15 cellular contexts compared by ENCODE assay signal in genomic region chr7:69399038-69399800, GRCh38.
DNase-seq lines count a peak whose midpoint lies in the region; ATAC-seq, FAIRE-seq and TF ChIP-seq lines count a peak whose summit lies in the region.
"Had no signal": no experiment of that assay in that cellular context is flagged by ENCODE, and none has a peak within 500 bp of the region (broad histone marks: within the 10 kb centered on the region; RNA-seq: fewer than 3 reads in every experiment).

No MANE protein-coding gene starts in this region.

- H3K36me3 Mint-ChIP-seq in neural progenitor cell, result no peaks in the 10 kb centered on the region
- no peaks in the 10 kb centered on the region for H3K36me3 Mint-ChIP-seq in activated naive CD4-positive, alpha-beta T cell treated with anti-CD3 and anti-CD28 coated beads, Interleukin-2, amount 50 U/mL, for 72 hours
- H3K36me3 Mint-ChIP-seq: activated naive CD8-positive, alpha-beta T cell treated with anti-CD3 and anti-CD28 coated beads for 36 hours had no signal

- H2BK5ac ChIP-seq in H1 (ENCODE audit: low read depth, low read length), result no peak overlapping the region

- TF ChIP-seq CTCF in H1 (IDR thresholded peaks at IDR 0.05; ENCODE audit: control extremely low read depth in 1 of 3, insufficient read depth in 1 of 3, low read depth in 1 of 3, low read length in 3 of 3) (no peak), neural progenitor cell (IDR thresholded peaks at IDR 0.05) (no peak)

- H3F3A ChIP-seq in neural progenitor cell (ENCODE audit: low read depth), result peaks cover 6% of the 10 kb centered on the region

- peak; percentile 19 for FAIRE-seq in H1 (lab: Jason Lieb, UNC)

- H3K4me3 ChIP-seq in H1 (ENCODE audit: extremely low read depth in 1 of 4, insufficient read depth in 2 of 4, low read depth in 3 of 4, low read length in 4 of 4) (no peak overlapping the region), neural progenitor cell (no peak overlapping the region)
- H3K4me3 ChIP-seq: heart left ventricle, transverse colon had no signal

- 59% methylated on average over 3 of the region's 3 CpGs; no CpG with 5 or more reads in 1 of the 2 experiments for WGBS in H1 (ENCODE audit: extremely low coverage in 1 of 2, insufficient coverage in 1 of 2, insufficient read length in 1 of 2, insufficient replicate concordance in 2 of 2, low coverage in 1 of 2, low lambda C conversion rate in 2 of 2, missing lambda C conversion rate in 1 of 2), 2 experiments

- H3K14ac ChIP-seq in H1 (ENCODE audit: insufficient read length), result no peak overlapping the region

- no peak overlapping the region for H2BK20ac ChIP-seq in H1 (ENCODE audit: low read length)

- H3K4me2 ChIP-seq in H1 (ENCODE audit: insufficient read depth in 1 of 2, low read depth in 2 of 2, low read length in 2 of 2) (peak overlapping the region in 1 of 2 experiments; percentile 5; a peak in 1 of 4 replicates), neural progenitor cell (no peak overlapping the region)

- H3K36me3 ChIP-seq in H1 (ENCODE audit: control insufficient read depth in 2 of 4, insufficient read depth in 4 of 4, low read length in 3 of 4), result no peaks in the 10 kb centered on the region
- H3K36me3 ChIP-seq in neural progenitor cell, result no peaks in the 10 kb centered on the region
- H3K36me3 ChIP-seq: heart left ventricle, transverse colon had no signal

- no peak overlapping the region for H4K8ac ChIP-seq in H1 (ENCODE audit: extremely low read depth, insufficient read depth, low read length)

- H3K27ac Mint-ChIP-seq in neural progenitor cell, result no peak overlapping the region
- no peak overlapping the region for H3K27ac Mint-ChIP-seq in activated naive CD4-positive, alpha-beta T cell treated with anti-CD3 and anti-CD28 coated beads, Interleukin-2, amount 50 U/mL, for 72 hours
- H3K27ac Mint-ChIP-seq: activated CD8-positive, alpha-beta T cell treated with anti-CD3 and anti-CD28 coated beads for 36 hours; activated naive CD8-positive, alpha-beta T cell treated with anti-CD3 and anti-CD28 coated beads for 36 hours; CD4-positive, alpha-beta T cell had no signal

- POLR2A ChIA-PET in H1 (lab: Charles Lee; ENCODE audit: partially characterized antibody), result no interaction called here

- H3K27ac ChIP-seq in H1 (ENCODE audit: low read depth, low read length), result no peak overlapping the region
- no peak overlapping the region for H3K27ac ChIP-seq in neural progenitor cell
- H3K27ac ChIP-seq: heart left ventricle, transverse colon had no signal

- no peaks in the 10 kb centered on the region for H3K27me3 Mint-ChIP-seq in neural progenitor cell (ENCODE audit: insufficient read depth, low read depth)
- H3K27me3 Mint-ChIP-seq: activated naive CD8-positive, alpha-beta T cell treated with anti-CD3 and anti-CD28 coated beads for 36 hours; CD4-positive, alpha-beta T cell had no signal

- no peak overlapping the region for H3K4ac ChIP-seq in H1 (replicated peaks; ENCODE audit: insufficient read length, low read depth, low read length)

- peaks cover 0 to 8% (median 4%) of the 10 kb centered on the region in 4 experiments; a peak in 3 of 7 replicates for H3K4me1 ChIP-seq in H1 (replicated peaks in 1 of 4; ENCODE audit: control insufficient read depth in 3 of 4, insufficient read depth in 4 of 4, low read length in 3 of 4)
- peaks cover 5% of the 10 kb centered on the region for H3K4me1 ChIP-seq in neural progenitor cell
- H3K4me1 ChIP-seq: heart left ventricle, transverse colon had no signal

- H3K18ac ChIP-seq in H1 (ENCODE audit: extremely low read depth, low read length), result peak overlapping the region; percentile 32; the same call in 1 of the 2 replicates

- H4K91ac ChIP-seq in H1 (replicated peaks; ENCODE audit: insufficient read length, low read length), result no peak overlapping the region

- H3K4me3 Mint-ChIP-seq in neural progenitor cell, result no peak overlapping the region
- H3K4me3 Mint-ChIP-seq: activated CD8-positive, alpha-beta T cell treated with anti-CD3 and anti-CD28 coated beads for 36 hours; activated naive CD8-positive, alpha-beta T cell treated with anti-CD3 and anti-CD28 coated beads for 36 hours; CD4-positive, alpha-beta T cell had no signal

- no peaks in the 10 kb centered on the region for H3K23me2 ChIP-seq in H1 (ENCODE audit: low read depth, low read length)

- no peak for TF ChIP-seq POLR2A in H1 (IDR thresholded peaks at IDR 0.05; ENCODE audit: control extremely low read depth in 1 of 2, low read depth in 2 of 2, low read length in 2 of 2)

- H2BK120ac ChIP-seq in H1 (replicated peaks; ENCODE audit: low read depth, low read length), result no peak overlapping the region

- DNase-seq in Ammon's horn (ENCODE audit: low spot score) (peak; percentile 85), MV-4-11 (lab: John Stamatoyannopoulos, UW) (peak; percentile 21), H1 (ENCODE audit: low read depth in 1 of 2, low spot score in 2 of 2) (peak in 1 of 2 experiments; percentile 19), neural progenitor cell (ENCODE audit: low spot score) (peak; percentile 22), NCI-H446 (lab: John Stamatoyannopoulos, UW) (no peak), GDM1 (lab: John Stamatoyannopoulos, UW) (no peak)
- no peak for DNase-seq in activated naive CD4-positive, alpha-beta T cell treated with anti-CD3 and anti-CD28 coated beads, Interleukin-2, amount 50 U/mL, for 72 hours (ENCODE audit: low spot score in 2 of 2)
- DNase-seq: activated CD8-positive, alpha-beta T cell treated with anti-CD3 and anti-CD28 coated beads for 36 hours; activated naive CD8-positive, alpha-beta T cell treated with anti-CD3 and anti-CD28 coated beads for 36 hours; CD4-positive, alpha-beta T cell; effector CD4-positive, alpha-beta T cell; heart left ventricle; retina; transverse colon had no signal

- H2BK15ac ChIP-seq in H1 (ENCODE audit: low read length), result no peak overlapping the region

- peaks cover 13% of the 10 kb centered on the region for H3K4me1 Mint-ChIP-seq in neural progenitor cell
- H3K4me1 Mint-ChIP-seq: activated naive CD8-positive, alpha-beta T cell treated with anti-CD3 and anti-CD28 coated beads for 36 hours had no signal

- no peaks in the 10 kb centered on the region for H3K9me3 ChIP-seq in H1 (ENCODE audit: insufficient read depth in 2 of 2, low read depth in 1 of 2, low read length in 1 of 2)
- H3K9me3 ChIP-seq in neural progenitor cell (ENCODE audit: low read depth), result no peaks in the 10 kb centered on the region
- H3K9me3 ChIP-seq: transverse colon had no signal

- H2AK5ac ChIP-seq in H1 (ENCODE audit: low read depth, low read length), result no peak overlapping the region

- H3K79me2 ChIP-seq in H1 (ENCODE audit: control insufficient read depth in 1 of 2, insufficient read depth in 2 of 2, low read length in 2 of 2) (no peaks in the 10 kb centered on the region), neural progenitor cell (ENCODE audit: low read depth) (no peaks in the 10 kb centered on the region)

- no peak overlapping the region for H2AFZ ChIP-seq in H1 (ENCODE audit: low read length)
- H2AFZ ChIP-seq in neural progenitor cell (replicated peaks), result no peak overlapping the region

- no peak overlapping the region for H3K56ac ChIP-seq in H1 (replicated peaks; ENCODE audit: insufficient read length, low read depth, low read length)

- H3K79me1 ChIP-seq in H1 (ENCODE audit: low read depth, low read length), result no peaks in the 10 kb centered on the region

- CTCF ChIA-PET in H1 (lab: Charles Lee; ENCODE audit: partially characterized antibody), result interaction anchor here (0.8 to 1.6 kb wide), 4 partner anchors 8 to 188 kb away, joined by 3 read pairs; no protein-coding TSS in a partner anchor

- ATAC-seq in HG03469 (IDR thresholded peaks at IDR 0.05; ENCODE audit: unreplicated experiment), result no peak
- ATAC-seq in activated naive CD4-positive, alpha-beta T cell treated with anti-CD3 and anti-CD28 coated beads, Interleukin-2, amount 50 U/mL, for 72 hours, result no peak
- ATAC-seq: activated CD8-positive, alpha-beta T cell treated with anti-CD3 and anti-CD28 coated beads for 36 hours had no signal

- H4K5ac ChIP-seq in H1 (ENCODE audit: insufficient read length, low read depth, low read length), result no peak overlapping the region

- no peak for TF ChIP-seq EP300 in H1 (IDR thresholded peaks at IDR 0.05; ENCODE audit: borderline replicate concordance in 1 of 2, low read depth in 2 of 2, low read length in 2 of 2)

- H3K27me3 ChIP-seq in H1 (replicated peaks in 1 of 4; ENCODE audit: control insufficient read depth in 3 of 4, extremely low read depth in 1 of 4, insufficient read depth in 3 of 4, low read length in 3 of 4) (no peaks in the 10 kb centered on the region; a peak in 1 of 7 replicates), neural progenitor cell (no peaks in the 10 kb centered on the region)
- H3K27me3 ChIP-seq: heart left ventricle, transverse colon had no signal

- H3K9me3 Mint-ChIP-seq in neural progenitor cell, result peaks cover 16% of the 10 kb centered on the region
- H3K9me3 Mint-ChIP-seq in activated naive CD4-positive, alpha-beta T cell treated with anti-CD3 and anti-CD28 coated beads, Interleukin-2, amount 50 U/mL, for 72 hours, result no peaks in the 10 kb centered on the region
- H3K9me3 Mint-ChIP-seq: activated CD8-positive, alpha-beta T cell treated with anti-CD3 and anti-CD28 coated beads for 36 hours; activated naive CD8-positive, alpha-beta T cell treated with anti-CD3 and anti-CD28 coated beads for 36 hours; CD4-positive, alpha-beta T cell had no signal

- no peak overlapping the region for H2BK12ac ChIP-seq in H1 (ENCODE audit: low read depth, low read length)

- H3K23ac ChIP-seq in H1 (ENCODE audit: insufficient read length), result no peak overlapping the region

- TF ChIP-seq RAD21 in H1 (IDR thresholded peaks at IDR 0.05 in 1 of 2, conservative IDR thresholded peaks at IDR 0.05 in 1 of 2; ENCODE audit: low read depth in 2 of 2, low read length in 2 of 2), result no peak

- H3K9ac ChIP-seq in H1 (replicated peaks in 1 of 4; ENCODE audit: extremely low read depth in 1 of 4, low read depth in 3 of 4, low read length in 3 of 4) (no peak overlapping the region), neural progenitor cell (no peak overlapping the region)

- H4K20me1 ChIP-seq in H1 (replicated peaks in 1 of 2; ENCODE audit: control insufficient read depth in 1 of 2, insufficient read depth in 2 of 2, low read length in 2 of 2) (no peaks in the 10 kb centered on the region), neural progenitor cell (ENCODE audit: low read depth) (no peaks in the 10 kb centered on the region)

TF ChIP-seq in H1, 55 proteins besides CTCF, POLR2A, EP300 and RAD21:
- TF ChIP-seq EGR1 (IDR thresholded peaks at IDR 0.05; ENCODE audit: borderline replicate concordance, low read depth, low read length), result 0 out of 2 replicates have a peak, but pooled peaks have one; percentile 61
- peak; percentile 59 for TF ChIP-seq TEAD4 (IDR thresholded peaks at IDR 0.05; ENCODE audit: low read depth, low read length)
- TF ChIP-seq SIN3A (conservative IDR thresholded peaks at IDR 0.05 in 1 of 2, IDR thresholded peaks at IDR 0.05 in 1 of 2; ENCODE audit: low read depth in 1 of 2, low read length in 2 of 2), result 0 out of 4 replicates have a peak, but pooled peaks have one; percentile 34 to 59
- TF ChIP-seq JUND (IDR thresholded peaks at IDR 0.05; ENCODE audit: low read length), result peak; percentile 79
- no peak for TF ChIP-seq ASH2L (IDR thresholded peaks at IDR 0.05; ENCODE audit: low read length)
- TF ChIP-seq EZH2 (IDR thresholded peaks at IDR 0.05; ENCODE audit: low read depth, low read length, severe bottlenecking), result no peak
TF ChIP-seq in H1: peak in this region for 4.

Comparison
In these comparisons a context has a peak if more than half of its experiments do, and no peak if none do; other contexts are left out.
1. DNase-seq: peak in Ammon's horn (single experiment), MV-4-11 (single experiment) and neural progenitor cell (single experiment); none in NCI-H446 (0 of 2), activated naive CD4-positive, alpha-beta T cell treated with anti-CD3 and anti-CD28 coated beads, Interleukin-2, amount 50 U/mL, for 72 hours (0 of 2) and GDM1 (single experiment).